Comparison of ENCODE assay signal across 23 cellular contexts in genomic region chrX:1576201-1577101, GRCh38. TPM values are rescaled to one million over a fixed set of nuclear protein-coding genes. Genes with fewer than 3 reads are reported as not detected.
DNase-seq lines count a peak whose midpoint lies in the region; ATAC-seq and TF ChIP-seq lines count a peak whose summit lies in the region.
"Had no signal": no experiment of that assay in that cellular context is flagged by ENCODE, and none has a peak within 500 bp of the region (broad histone marks: within the 10 kb centered on the region; RNA-seq: fewer than 3 reads in every experiment).

No MANE protein-coding gene starts in this region.

- peak overlapping the region; percentile 43 for H3K4me2 ChIP-seq in BLaER1
- peak overlapping the region; percentile 39 for H3K4me2 ChIP-seq in DND-41 (ENCODE audit: insufficient read depth, low read length)

- DNase-seq in DND-41 (peak; percentile 43), coronary artery (ENCODE audit: low spot score) (no peak), NCI-H2196 (lab: John Stamatoyannopoulos, UW; ENCODE audit: unreplicated experiment) (no peak), H7 (no peak)
- no peak for DNase-seq in activated CD8-positive, alpha-beta T cell treated with anti-CD3 and anti-CD28 coated beads, Interleukin-2, amount 10 ng/mL, durations not matched to agents 7 days and 5 days
- peak in 6 of 9 donors; percentile 28 to 56 (median 44) for DNase-seq in naive thymus-derived CD4-positive, alpha-beta T cell
- DNase-seq: brain microvascular endothelial cell, Calu3, dermis blood vessel endothelial cell, left cardiac atrium, mucosa of descending colon, NCI-H1092 treated with DMSO at 0.1 percent for 48 hours, NCI-H2081 treated with DMSO at 0.1 percent for 48 hours, NCI-H524 treated with DMSO at 0.1 percent for 48 hours, OCI-M1, right cardiac atrium, upper lobe of left lung had no signal

- peak; percentile 79 for ATAC-seq in DND-41 (ENCODE audit: insufficient read depth, low read depth)
- peak; percentile 37 for ATAC-seq in activated CD8-positive, alpha-beta T cell treated with anti-CD3 and anti-CD28 coated beads, Interleukin-2, amount 10 ng/mL, durations not matched to agents 7 days and 5 days
- ATAC-seq in naive thymus-derived CD4-positive, alpha-beta T cell: peak; percentile 79
- ATAC-seq: K562, left cardiac atrium, mucosa of descending colon, right cardiac atrium had no signal

- no peaks in the 10 kb centered on the region for H3K9me3 Mint-ChIP-seq in activated CD8-positive, alpha-beta T cell treated with anti-CD3 and anti-CD28 coated beads, Interleukin-2, amount 10 ng/mL, durations not matched to agents 7 days and 5 days (ENCODE audit: insufficient read depth)
- peaks cover 0 to 2% (median 0%) of the 10 kb centered on the region in 11 donors for H3K9me3 Mint-ChIP-seq in naive thymus-derived CD4-positive, alpha-beta T cell
- H3K9me3 Mint-ChIP-seq: stimulated activated naive CD8-positive, alpha-beta T cell treated with anti-CD3 and anti-CD28 coated beads, Interleukin-15, Interleukin-2, amounts not matched to agents 100 ng/mL and 50 ng/mL, for 24 hours had no signal

- no peak overlapping the region for H3K9ac ChIP-seq in BLaER1
- H3K9ac ChIP-seq in DND-41 (ENCODE audit: low read depth, low read length): peak overlapping the region; percentile 29; the same call in 1 of the 2 replicates

- H3K27me3 ChIP-seq in BLaER1 (no peaks in the 10 kb centered on the region), DND-41 (ENCODE audit: insufficient read depth, low read length, poor library complexity) (no peaks in the 10 kb centered on the region), H7 (ENCODE audit: control insufficient read depth, insufficient read depth, low read length) (no peaks in the 10 kb centered on the region)
- no peaks in the 10 kb centered on the region for H3K27me3 ChIP-seq in naive thymus-derived CD4-positive, alpha-beta T cell (ENCODE audit: control insufficient read depth in 2 of 2, insufficient read depth in 2 of 2, low read length in 2 of 2)
- H3K27me3 ChIP-seq: brain microvascular endothelial cell, upper lobe of left lung had no signal

- H3K27ac Mint-ChIP-seq in activated CD8-positive, alpha-beta T cell treated with anti-CD3 and anti-CD28 coated beads, Interleukin-2, amount 10 ng/mL, durations not matched to agents 7 days and 5 days: no peak overlapping the region
- no peak overlapping the region for H3K27ac Mint-ChIP-seq in naive thymus-derived CD4-positive, alpha-beta T cell
- H3K27ac Mint-ChIP-seq: activated naive CD8-positive, alpha-beta T cell; stimulated activated naive CD8-positive, alpha-beta T cell treated with anti-CD3 and anti-CD28 coated beads, Interleukin-15, Interleukin-2, amounts not matched to agents 100 ng/mL and 50 ng/mL, for 24 hours had no signal

- H3K36me3 ChIP-seq in BLaER1 (no peaks in the 10 kb centered on the region), DND-41 (ENCODE audit: insufficient read depth, low read length) (no peaks in the 10 kb centered on the region), H7 (replicated peaks; ENCODE audit: control insufficient read depth, insufficient read depth, low read length) (no peaks in the 10 kb centered on the region)
- H3K36me3 ChIP-seq in naive thymus-derived CD4-positive, alpha-beta T cell (ENCODE audit: control insufficient read depth in 2 of 3, insufficient read depth in 3 of 3, low read length in 3 of 3): no peaks in the 10 kb centered on the region
- H3K36me3 ChIP-seq: brain microvascular endothelial cell, HAP-1, upper lobe of left lung had no signal

- TF ChIP-seq CTCF in DND-41 (IDR thresholded peaks at IDR 0.05; ENCODE audit: borderline replicate concordance, extremely low read depth, low read length, poor library complexity, severe bottlenecking): no peak
- no peak for TF ChIP-seq CTCF in coronary artery (IDR thresholded peaks at IDR 0.05)

- H3K4me3 ChIP-seq in BLaER1 (no peak overlapping the region), DND-41 (ENCODE audit: low read depth in 1 of 2, low read length in 2 of 2) (peak overlapping the region in 1 of 2 experiments; percentile 29; a peak in 2 of 4 replicates), coronary artery (no peak overlapping the region), H7 (ENCODE audit: insufficient read depth, low read depth, low read length) (no peak overlapping the region)
- H3K4me3 ChIP-seq in naive thymus-derived CD4-positive, alpha-beta T cell (ENCODE audit: low read length): peak overlapping the region; percentile 29
- H3K4me3 ChIP-seq: HAP-1, K562, mucosa of descending colon, upper lobe of left lung had no signal

- H3K4me1 Mint-ChIP-seq in activated CD8-positive, alpha-beta T cell treated with anti-CD3 and anti-CD28 coated beads, Interleukin-2, amount 10 ng/mL, durations not matched to agents 7 days and 5 days (ENCODE audit: low read depth): peaks cover 14% of the 10 kb centered on the region
- peaks cover 9 to 36% (median 17%) of the 10 kb centered on the region in 7 donors for H3K4me1 Mint-ChIP-seq in naive thymus-derived CD4-positive, alpha-beta T cell

- H3K9me3 ChIP-seq in BLaER1: peaks cover 6% of the 10 kb centered on the region
- peaks cover 4% of the 10 kb centered on the region for H3K9me3 ChIP-seq in DND-41 (ENCODE audit: insufficient read depth, low read length, severe bottlenecking)
- no peaks in the 10 kb centered on the region for H3K9me3 ChIP-seq in naive thymus-derived CD4-positive, alpha-beta T cell (ENCODE audit: control insufficient read depth in 2 of 3, low read length in 3 of 3)
- H3K9me3 ChIP-seq: HAP-1, mucosa of descending colon, upper lobe of left lung had no signal

- POLR2A ChIA-PET in activated CD8-positive, alpha-beta T cell treated with anti-CD3 and anti-CD28 coated beads, Interleukin-2, amount 10 ng/mL, durations not matched to agents 7 days and 5 days (lab: Charles Lee): no interaction called here
- POLR2A ChIA-PET in naive thymus-derived CD4-positive, alpha-beta T cell (lab: Charles Lee): no interaction called here

- no peaks in the 10 kb centered on the region for H3K79me2 ChIP-seq in DND-41 (ENCODE audit: insufficient read depth, low read length)

- CTCF ChIA-PET in activated CD8-positive, alpha-beta T cell treated with anti-CD3 and anti-CD28 coated beads, Interleukin-2, amount 10 ng/mL, durations not matched to agents 7 days and 5 days (lab: Charles Lee): no interaction called here
- CTCF ChIA-PET in naive thymus-derived CD4-positive, alpha-beta T cell (lab: Charles Lee): no interaction called here

- no peaks in the 10 kb centered on the region for H3K27me3 Mint-ChIP-seq in activated CD8-positive, alpha-beta T cell treated with anti-CD3 and anti-CD28 coated beads, Interleukin-2, amount 10 ng/mL, durations not matched to agents 7 days and 5 days (ENCODE audit: low read depth)
- H3K27me3 Mint-ChIP-seq in naive thymus-derived CD4-positive, alpha-beta T cell: no peaks in the 10 kb centered on the region
- H3K27me3 Mint-ChIP-seq: activated naive CD8-positive, alpha-beta T cell; stimulated activated naive CD8-positive, alpha-beta T cell treated with anti-CD3 and anti-CD28 coated beads, Interleukin-15, Interleukin-2, amounts not matched to agents 100 ng/mL and 50 ng/mL, for 24 hours had no signal

- peaks cover 16% of the 10 kb centered on the region for H3K4me1 ChIP-seq in BLaER1
- H3K4me1 ChIP-seq in DND-41 (ENCODE audit: insufficient read depth, low read length): peaks cover 43% of the 10 kb centered on the region
- peaks cover 38 to 40% of the 10 kb centered on the region in 2 donors for H3K4me1 ChIP-seq in naive thymus-derived CD4-positive, alpha-beta T cell (ENCODE audit: control insufficient read depth in 2 of 2, insufficient read depth in 2 of 2, low read length in 2 of 2)
- H3K4me1 ChIP-seq: HAP-1, upper lobe of left lung had no signal

- H3K27ac ChIP-seq in BLaER1: 0 out of 2 replicates have a peak overlapping the region, but pooled peaks have one; percentile 0
- H3K27ac ChIP-seq in DND-41 (ENCODE audit: low read length): peak overlapping the region; percentile 89
- H3K27ac ChIP-seq in naive thymus-derived CD4-positive, alpha-beta T cell (ENCODE audit: low read depth, low read length): peak overlapping the region; percentile 44
- no peak overlapping the region for H3K27ac ChIP-seq in coronary artery
- H3K27ac ChIP-seq: brain microvascular endothelial cell, upper lobe of left lung had no signal

- H2AFZ ChIP-seq in DND-41 (ENCODE audit: low read depth, low read length): peak overlapping the region; percentile 40

- no peak overlapping the region for H3K4me3 Mint-ChIP-seq in activated CD8-positive, alpha-beta T cell treated with anti-CD3 and anti-CD28 coated beads, Interleukin-2, amount 10 ng/mL, durations not matched to agents 7 days and 5 days
- H3K4me3 Mint-ChIP-seq in naive thymus-derived CD4-positive, alpha-beta T cell: no peak overlapping the region
- H3K4me3 Mint-ChIP-seq: activated naive CD8-positive, alpha-beta T cell; stimulated activated naive CD8-positive, alpha-beta T cell treated with anti-CD3 and anti-CD28 coated beads, Interleukin-15, Interleukin-2, amounts not matched to agents 100 ng/mL and 50 ng/mL, for 24 hours had no signal

- H4K20me1 ChIP-seq in BLaER1 (no peaks in the 10 kb centered on the region), DND-41 (ENCODE audit: insufficient read depth, low read length) (no peaks in the 10 kb centered on the region)

- intact Hi-C loops in naive thymus-derived CD4-positive, alpha-beta T cell (cut with micrococcal nuclease): loop anchor here (1.0 to 2.0 kb wide), 4 partner anchors 14 to 39 kb away; partner anchors contain the start of genes AKAP17A (in 1 of the 2) and P2RY8 (in 1 of the 2)

- no peaks in the 10 kb centered on the region for H3K36me3 Mint-ChIP-seq in activated CD8-positive, alpha-beta T cell treated with anti-CD3 and anti-CD28 coated beads, Interleukin-2, amount 10 ng/mL, durations not matched to agents 7 days and 5 days (ENCODE audit: low read depth)
- no peaks in the 10 kb centered on the region for H3K36me3 Mint-ChIP-seq in naive thymus-derived CD4-positive, alpha-beta T cell
- H3K36me3 Mint-ChIP-seq: activated naive CD8-positive, alpha-beta T cell had no signal

RNA-seq across cellular contexts. Expression of gene AKAP17A, which starts 15.0 kb away (rescaled TPM):
- 10 to 100 TPM; 62.5 to 66.4 TPM for total RNA-seq in activated CD8-positive, alpha-beta T cell treated with anti-CD3 and anti-CD28 coated beads, Interleukin-2, amount 10 ng/mL, durations not matched to agents 7 days and 5 days
- total RNA-seq in naive thymus-derived CD4-positive, alpha-beta T cell: 100 to 1,000 TPM in 4 of 5 experiments, 10 to 100 TPM in 1; 75.7 to 165 (median 125) TPM
- polyA plus RNA-seq in naive thymus-derived CD4-positive, alpha-beta T cell: 10 to 100 TPM; 19.2 to 66.9 TPM
- 52.9 and 76.2 TPM in 2 replicates for total RNA-seq in H7 (2014; rRNA removed; shearing (Covaris generic))

RNA-seq across cellular contexts. Expression of gene ASMT, which starts 38.4 kb away (rescaled TPM):
- total RNA-seq in activated CD8-positive, alpha-beta T cell treated with anti-CD3 and anti-CD28 coated beads, Interleukin-2, amount 10 ng/mL, durations not matched to agents 7 days and 5 days: under 1 TPM in 1 of 2 experiments, not detected in 1; 0.29 TPM
- under 1 TPM in 1 of 5 experiments, not detected in 4; 0.32 TPM for total RNA-seq in naive thymus-derived CD4-positive, alpha-beta T cell
- not detected for polyA plus RNA-seq in naive thymus-derived CD4-positive, alpha-beta T cell
- 0.14 and 0.44 TPM in 2 replicates for total RNA-seq in H7 (2014; rRNA removed; shearing (Covaris generic))
- total RNA-seq: Calu3, dermis blood vessel endothelial cell, G401, K562, right cardiac atrium had no signal
- polyA plus RNA-seq: right cardiac atrium had no signal

RNA-seq across cellular contexts. Expression of gene P2RY8, which starts 39.5 kb away (rescaled TPM):
- 10 to 100 TPM; 62.9 to 65.5 TPM for total RNA-seq in activated CD8-positive, alpha-beta T cell treated with anti-CD3 and anti-CD28 coated beads, Interleukin-2, amount 10 ng/mL, durations not matched to agents 7 days and 5 days
- total RNA-seq in naive thymus-derived CD4-positive, alpha-beta T cell: 100 to 1,000 TPM; 109 to 158 (median 122) TPM
- 100 to 1,000 TPM; 221 to 277 TPM for polyA plus RNA-seq in naive thymus-derived CD4-positive, alpha-beta T cell
- total RNA-seq in H7 (2014; rRNA removed; shearing (Covaris generic)): 0.03 and 0.15 TPM in 2 replicates
- total RNA-seq: Calu3, G401 had no signal

Comparison
In these comparisons a context has a peak if more than half of its experiments do, and no peak if none do; other contexts are left out.
1. H3K27ac ChIP-seq: peak in BLaER1 (single experiment), DND-41 (single experiment) and naive thymus-derived CD4-positive, alpha-beta T cell (single experiment); none in coronary artery (0 of 2).
2. DNase-seq: peak in DND-41 (single experiment) and naive thymus-derived CD4-positive, alpha-beta T cell (6 of 9); none in activated CD8-positive, alpha-beta T cell treated with anti-CD3 and anti-CD28 coated beads, Interleukin-2, amount 10 ng/mL, durations not matched to agents 7 days and 5 days (single experiment), coronary artery (single experiment), NCI-H2196 (single experiment) and H7 (single experiment).
3. RNA of gene P2RY8, which starts 39.5 kb away (total RNA-seq): 109 to 158 TPM in naive thymus-derived CD4-positive, alpha-beta T cell and 62.9 to 65.5 TPM in activated CD8-positive, alpha-beta T cell treated with anti-CD3 and anti-CD28 coated beads, Interleukin-2, amount 10 ng/mL, durations not matched to agents 7 days and 5 days; 0.03 to 0.15 TPM in H7; every median in the first group is over 10 times any median in the second.
4. Peak in every context shown above with its lines, with median percentiles within 50 percentile points of each other: ATAC-seq.